10 cellular contexts compared by ENCODE assay signal in the genomic region with DNA sequence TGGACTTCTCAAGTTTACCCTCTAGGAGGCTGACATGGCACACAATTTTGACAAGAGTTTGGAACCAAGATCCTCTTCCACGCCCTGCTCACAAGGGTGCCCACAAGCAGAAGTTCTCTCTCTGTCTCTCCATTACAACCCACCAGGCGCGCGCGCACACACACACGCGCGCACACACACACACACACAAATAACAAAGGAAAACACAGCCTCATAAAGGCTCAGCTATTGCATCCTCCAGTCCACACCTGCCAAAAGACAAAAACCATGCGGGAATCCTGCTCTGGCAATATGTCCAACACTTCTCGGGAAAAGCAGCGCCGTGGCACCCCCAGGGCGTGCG. TPM values are rescaled to one million over a fixed set of nuclear protein-coding genes. Genes with fewer than 3 reads are reported as not detected.
A peak's percentile ranks its signal among the peaks of the same experiment; 100 is the strongest.
DNase-seq lines count a peak whose midpoint lies in the region; TF ChIP-seq lines count a peak whose summit lies in the region.
"Had no signal": no experiment of that assay in that cellular context is flagged by ENCODE, and none has a peak within 500 bp of the region (broad histone marks: within the 10 kb centered on the region; RNA-seq: fewer than 3 reads in every experiment).

No MANE protein-coding gene starts in this region.

- H2AFZ ChIP-seq in osteoblast (ENCODE audit: low read length), result no peak overlapping the region

- TF ChIP-seq CTCF in HEK293 (tag by site-specific recombination; IDR thresholded peaks at IDR 0.05), result no peak
- TF ChIP-seq CTCF in osteoblast (IDR thresholded peaks at IDR 0.05; ENCODE audit: extremely low read depth, low read depth, low read length), result no peak
- no peak for TF ChIP-seq CTCF in GM13976 (IDR thresholded peaks at IDR 0.05; ENCODE audit: borderline replicate concordance, control extremely low read depth, extremely low read depth, insufficient read depth, missing control alignments)

- no peak overlapping the region for H3K27ac Mint-ChIP-seq in activated naive CD4-positive, alpha-beta T cell treated with anti-CD3 and anti-CD28 coated beads, Interleukin-2, amount 10 ng/mL, durations not matched to agents 7 days and 5 days

- H3K4me1 Mint-ChIP-seq in activated naive CD4-positive, alpha-beta T cell treated with anti-CD3 and anti-CD28 coated beads, Interleukin-2, amount 10 ng/mL, durations not matched to agents 7 days and 5 days, result no peaks in the 10 kb centered on the region

- POLR2A ChIA-PET in HEK293 (lab: Yijun Ruan, JAX), result no interaction called here

- peaks cover 21% of the 10 kb centered on the region for H3K27me3 Mint-ChIP-seq in activated naive CD4-positive, alpha-beta T cell treated with anti-CD3 and anti-CD28 coated beads, Interleukin-2, amount 10 ng/mL, durations not matched to agents 7 days and 5 days

- peak; percentile 18 for DNase-seq in NCI-H526 treated with DMSO at 0.1 percent for 48 hours (lab: John Stamatoyannopoulos, UW)
- DNase-seq in osteoblast (ENCODE audit: insufficient read length, low spot score, missing footprints), result peak; percentile 36
- DNase-seq in GM13976 (ENCODE audit: low spot score), result no peak
- no peak for DNase-seq in Ammon's horn (ENCODE audit: low spot score)
- no peak for DNase-seq in activated naive CD4-positive, alpha-beta T cell treated with anti-CD3 and anti-CD28 coated beads, Interleukin-2, amount 10 ng/mL, durations not matched to agents 7 days and 5 days
- no peak for DNase-seq in stimulated activated CD4-positive, alpha-beta T cell treated with anti-CD3 and anti-CD28 coated beads, Interleukin-12 subunit alpha, Interleukin-12 subunit beta, amount 100 ng/mL, for 4 hours
- DNase-seq: colonic mucosa, islet precursor cell had no signal

- H3K79me2 ChIP-seq in osteoblast (ENCODE audit: insufficient read depth, low read length), result no peaks in the 10 kb centered on the region

- H3K27me3 ChIP-seq in endocrine pancreas (ENCODE audit: control insufficient read depth, insufficient read depth, low read length) (no peaks in the 10 kb centered on the region), osteoblast (ENCODE audit: insufficient read depth, low read length) (peaks cover 11% of the 10 kb centered on the region)
- H3K27me3 ChIP-seq: colonic mucosa had no signal

- H3K9me3 ChIP-seq in HEK293 (ENCODE audit: control insufficient read depth, insufficient read depth, low read depth, low read length) (no peaks in the 10 kb centered on the region), endocrine pancreas (ENCODE audit: control insufficient read depth, low read length) (no peaks in the 10 kb centered on the region), osteoblast (ENCODE audit: low read depth, low read length) (no peaks in the 10 kb centered on the region)
- H3K9me3 ChIP-seq: colonic mucosa had no signal

- H3K4me1 ChIP-seq in HEK293 (ENCODE audit: control insufficient read depth, insufficient read depth, low read length), result no peaks in the 10 kb centered on the region
- no peaks in the 10 kb centered on the region for H3K4me1 ChIP-seq in endocrine pancreas (ENCODE audit: control insufficient read depth, insufficient read depth, low read length)
- H3K4me1 ChIP-seq in osteoblast (ENCODE audit: insufficient read depth, low read length), result no peaks in the 10 kb centered on the region
- H3K4me1 ChIP-seq: colonic mucosa had no signal

- peak overlapping the region; percentile 54 for H3K9ac ChIP-seq in endocrine pancreas (ENCODE audit: control insufficient read depth, insufficient read depth, low read length)

- no peaks in the 10 kb centered on the region for H3K36me3 Mint-ChIP-seq in activated naive CD4-positive, alpha-beta T cell treated with anti-CD3 and anti-CD28 coated beads, Interleukin-2, amount 10 ng/mL, durations not matched to agents 7 days and 5 days

- peak overlapping the region; percentile 9 for H3K4me2 ChIP-seq in osteoblast (ENCODE audit: insufficient read depth, low read length)

- CTCF ChIA-PET in HEK293 (lab: Yijun Ruan, JAX), result interaction anchor here (0.6 to 0.7 kb wide), 2 partner anchors 74 to 579 kb away, joined by 3 to 5 read pairs; no protein-coding TSS in a partner anchor
- CTCF ChIA-PET in activated naive CD4-positive, alpha-beta T cell treated with anti-CD3 and anti-CD28 coated beads, Interleukin-2, amount 10 ng/mL, durations not matched to agents 7 days and 5 days (lab: Charles Lee), result no interaction called here

- H4K20me1 ChIP-seq in osteoblast (ENCODE audit: insufficient read depth, low read length), result no peaks in the 10 kb centered on the region

- no peaks in the 10 kb centered on the region for H3K9me3 Mint-ChIP-seq in activated naive CD4-positive, alpha-beta T cell treated with anti-CD3 and anti-CD28 coated beads, Interleukin-2, amount 10 ng/mL, durations not matched to agents 7 days and 5 days

- in situ Hi-C loops in GM13976 (cut with MboI; ENCODE audit: low sequenced_read_pairs, unreplicated experiment), result no loop called here

- no peak overlapping the region for H3K27ac ChIP-seq in HEK293 (ENCODE audit: extremely low read depth, low read depth, low read length)
- H3K27ac ChIP-seq in osteoblast (ENCODE audit: low read depth, low read length), result no peak overlapping the region
- H3K27ac ChIP-seq: colonic mucosa had no signal

- H3K4me3 ChIP-seq in HEK293 (ENCODE audit: low read depth, low read length), result peak overlapping the region; percentile 61
- H3K4me3 ChIP-seq in endocrine pancreas (ENCODE audit: control insufficient read depth, insufficient read depth, low read length), result peak overlapping the region; percentile 78
- H3K4me3 ChIP-seq in osteoblast (ENCODE audit: insufficient read depth, low read length), result no peak overlapping the region
- H3K4me3 ChIP-seq: colonic mucosa had no signal

- H3K4me3 Mint-ChIP-seq in activated naive CD4-positive, alpha-beta T cell treated with anti-CD3 and anti-CD28 coated beads, Interleukin-2, amount 10 ng/mL, durations not matched to agents 7 days and 5 days, result no peak overlapping the region

- H3K36me3 ChIP-seq in HEK293 (ENCODE audit: control insufficient read depth in 2 of 2, insufficient read depth in 1 of 2, low read length in 2 of 2) (no peaks in the 10 kb centered on the region), endocrine pancreas (ENCODE audit: control insufficient read depth, insufficient read depth, low read length) (no peaks in the 10 kb centered on the region), osteoblast (ENCODE audit: insufficient read depth, low read length) (no peaks in the 10 kb centered on the region)
- H3K36me3 ChIP-seq: colonic mucosa had no signal

TF ChIP-seq in HEK293, 187 proteins besides CTCF, POLR2A, EP300 and RAD21 (continues in another document):
- TF ChIP-seq WT1 (tag by site-specific recombination; IDR thresholded peaks at IDR 0.05) (no peak), ZNF560 (tag by site-specific recombination; IDR thresholded peaks at IDR 0.05; ENCODE audit: borderline replicate concordance) (no peak), ZNF692 (tag by site-specific recombination; IDR thresholded peaks at IDR 0.05) (0 out of 2 replicates have a peak, but pooled peaks have one; percentile 5), ZNF423 (tag by site-specific recombination; IDR thresholded peaks at IDR 0.05) (no peak), GLI2 (tag by site-specific recombination; IDR thresholded peaks at IDR 0.05; ENCODE audit: borderline replicate concordance, low read depth) (no peak)
- TF ChIP-seq, protein P1, sequence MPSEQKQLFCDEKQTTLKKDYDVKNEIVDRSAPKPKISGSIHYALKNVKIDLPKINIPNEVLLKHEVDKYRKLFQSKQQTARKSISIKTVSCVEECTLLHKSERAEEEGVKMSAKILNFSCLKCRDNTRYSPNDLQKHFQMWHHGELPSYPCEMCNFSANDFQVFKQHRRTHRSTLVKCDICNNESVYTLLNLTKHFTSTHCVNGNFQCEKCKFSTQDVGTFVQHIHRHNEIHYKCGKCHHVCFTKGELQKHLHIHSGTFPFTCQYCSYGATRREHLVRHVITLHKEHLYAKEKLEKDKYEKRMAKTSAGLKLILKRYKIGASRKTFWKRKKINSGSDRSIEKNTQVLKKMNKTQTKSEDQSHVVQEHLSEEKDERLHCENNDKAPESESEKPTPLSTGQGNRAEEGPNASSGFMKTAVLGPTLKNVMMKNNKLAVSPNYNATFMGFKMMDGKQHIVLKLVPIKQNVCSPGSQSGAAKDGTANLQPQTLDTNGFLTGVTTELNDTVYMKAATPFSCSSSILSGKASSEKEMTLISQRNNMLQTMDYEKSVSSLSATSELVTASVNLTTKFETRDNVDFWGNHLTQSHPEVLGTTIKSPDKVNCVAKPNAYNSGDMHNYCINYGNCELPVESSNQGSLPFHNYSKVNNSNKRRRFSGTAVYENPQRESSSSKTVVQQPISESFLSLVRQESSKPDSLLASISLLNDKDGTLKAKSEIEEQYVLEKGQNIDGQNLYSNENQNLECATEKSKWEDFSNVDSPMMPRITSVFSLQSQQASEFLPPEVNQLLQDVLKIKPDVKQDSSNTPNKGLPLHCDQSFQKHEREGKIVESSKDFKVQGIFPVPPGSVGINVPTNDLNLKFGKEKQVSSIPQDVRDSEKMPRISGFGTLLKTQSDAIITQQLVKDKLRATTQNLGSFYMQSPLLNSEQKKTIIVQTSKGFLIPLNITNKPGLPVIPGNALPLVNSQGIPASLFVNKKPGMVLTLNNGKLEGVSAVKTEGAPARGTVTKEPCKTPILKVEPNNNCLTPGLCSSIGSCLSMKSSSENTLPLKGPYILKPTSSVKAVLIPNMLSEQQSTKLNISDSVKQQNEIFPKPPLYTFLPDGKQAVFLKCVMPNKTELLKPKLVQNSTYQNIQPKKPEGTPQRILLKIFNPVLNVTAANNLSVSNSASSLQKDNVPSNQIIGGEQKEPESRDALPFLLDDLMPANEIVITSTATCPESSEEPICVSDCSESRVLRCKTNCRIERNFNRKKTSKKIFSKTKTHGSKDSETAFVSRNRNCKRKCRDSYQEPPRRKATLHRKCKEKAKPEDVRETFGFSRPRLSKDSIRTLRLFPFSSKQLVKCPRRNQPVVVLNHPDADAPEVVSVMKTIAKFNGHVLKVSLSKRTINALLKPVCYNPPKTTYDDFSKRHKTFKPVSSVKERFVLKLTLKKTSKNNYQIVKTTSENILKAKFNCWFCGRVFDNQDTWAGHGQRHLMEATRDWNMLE (tag by site-specific recombination; conservative IDR thresholded peaks at IDR 0.05; ENCODE audit: low read depth), result no peak

RNA-seq across cellular contexts. Expression of gene PAK5, which starts 0.9 kb away (rescaled TPM):
- not detected in 2 replicates for total RNA-seq in osteoblast

Comparison
In these comparisons a context has a peak if more than half of its experiments do, and no peak if none do; other contexts are left out.
1. DNase-seq: peak in NCI-H526 treated with DMSO at 0.1 percent for 48 hours (single experiment) and osteoblast (single experiment); none in GM13976 (single experiment), Ammon's horn (single experiment), activated naive CD4-positive, alpha-beta T cell treated with anti-CD3 and anti-CD28 coated beads, Interleukin-2, amount 10 ng/mL, durations not matched to agents 7 days and 5 days (single experiment) and stimulated activated CD4-positive, alpha-beta T cell treated with anti-CD3 and anti-CD28 coated beads, Interleukin-12 subunit alpha, Interleukin-12 subunit beta, amount 100 ng/mL, for 4 hours (single experiment).